ENCODE assay signal across 8 cellular contexts in genomic region chr13:27449936-27450828, GRCh38. TPM values are rescaled to one million over a fixed set of nuclear protein-coding genes. Genes with fewer than 3 reads are reported as not detected.
A peak's percentile ranks its signal among the peaks of the same experiment; 100 is the strongest.
DNase-seq lines count a peak whose midpoint lies in the region; ATAC-seq lines count a peak whose summit lies in the region.

A gene with protein sequence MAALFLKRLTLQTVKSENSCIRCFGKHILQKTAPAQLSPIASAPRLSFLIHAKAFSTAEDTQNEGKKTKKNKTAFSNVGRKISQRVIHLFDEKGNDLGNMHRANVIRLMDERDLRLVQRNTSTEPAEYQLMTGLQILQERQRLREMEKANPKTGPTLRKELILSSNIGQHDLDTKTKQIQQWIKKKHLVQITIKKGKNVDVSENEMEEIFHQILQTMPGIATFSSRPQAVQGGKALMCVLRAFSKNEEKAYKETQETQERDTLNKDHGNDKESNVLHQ (minus strand): TSS chr13:27450564. CDS start chr13:27440448, 10,116 bp downstream.

- H3K27ac Mint-ChIP-seq in CD8-positive, alpha-beta memory T cell = peak within 1 kb of the TSS; percentile 96 to 98 (median 97)

- H3K36me3 ChIP-seq in CD8-positive, alpha-beta memory T cell (ENCODE audit: insufficient read depth, low read length) = no peaks in the 10 kb centered on the region

- ATAC-seq in GM19467 (IDR thresholded peaks at IDR 0.05; ENCODE audit: unreplicated experiment) = peak; percentile 82

- H3K27me3 Mint-ChIP-seq in CD8-positive, alpha-beta memory T cell = peaks cover 0 to 3% of the 10 kb centered on the region in 2 donors

- CTCF ChIA-PET in CD8-positive, alpha-beta memory T cell (lab: Charles Lee) = interaction anchor here (3.9 to 6.3 kb wide), 2 partner anchors 24 to 171 kb away, joined by 18 to 74 read pairs; partner anchors contain the start of genes GTF3A, LNX2 and POLR1D

- peak within 1 kb of the TSS; percentile 87 for H3K4me3 ChIP-seq in CD8-positive, alpha-beta memory T cell (ENCODE audit: low read length)

- peak; percentile 95 to 99 (median 97) for DNase-seq in CD8-positive, alpha-beta memory T cell
- peak; percentile 66 for DNase-seq in HS-27A (ENCODE audit: low read depth)
- peak; percentile 74 for DNase-seq in NK-92 (lab: John Stamatoyannopoulos, UW; ENCODE audit: unreplicated experiment)
- peak; percentile 97 for DNase-seq in activated CD8-positive, alpha-beta memory T cell treated with anti-CD3 and anti-CD28 coated beads for 24 hours
- DNase-seq in effector CD8-positive, alpha-beta T cell (lab: John Stamatoyannopoulos, UW) = peak; percentile 94
- DNase-seq in lung microvascular endothelial cell (ENCODE audit: low read depth in 2 of 2) = peak; percentile 91 to 96
- peak; percentile 91 to 95 (median 95) for DNase-seq in stimulated activated CD4-positive, alpha-beta T cell treated with anti-CD3 and anti-CD28 coated beads, TNF-alpha, amount 100 ng/mL, for 48 hours (ENCODE audit: low read depth in 3 of 3)

- H3K27ac ChIP-seq in CD8-positive, alpha-beta memory T cell (ENCODE audit: low read depth, low read length) = peak within 1 kb of the TSS; percentile 84

- H3K27me3 ChIP-seq in CD8-positive, alpha-beta memory T cell (ENCODE audit: insufficient read depth, low read length, poor library complexity, severe bottlenecking) = no peaks in the 10 kb centered on the region

- no peaks in the 10 kb centered on the region for H3K9me3 ChIP-seq in CD8-positive, alpha-beta memory T cell (ENCODE audit: low read length)

- POLR2A ChIA-PET in CD8-positive, alpha-beta memory T cell (lab: Charles Lee) = interaction anchor here (0.6 to 6.7 kb wide), 6 partner anchors 24 to 1196 kb away, joined by 3 to 128 read pairs (median 6); partner anchors contain the start of genes GTF3A, LNX2 and PAN3

- H3K4me3 Mint-ChIP-seq in CD8-positive, alpha-beta memory T cell = peak within 1 kb of the TSS; percentile 91 to 97 (median 93)

- no peaks in the 10 kb centered on the region for H3K9me3 Mint-ChIP-seq in CD8-positive, alpha-beta memory T cell

- peaks cover 42% of the 10 kb centered on the region for H3K4me1 ChIP-seq in CD8-positive, alpha-beta memory T cell (ENCODE audit: insufficient read depth, low read length)

- peaks cover 0 to 18% (median 3%) of the 10 kb centered on the region in 3 donors for H3K36me3 Mint-ChIP-seq in CD8-positive, alpha-beta memory T cell

- H3K4me1 Mint-ChIP-seq in CD8-positive, alpha-beta memory T cell = peaks cover 53 to 68% (median 65%) of the 10 kb centered on the region in 3 donors

RNA-seq across cellular contexts. Expression of the gene that starts here (rescaled TPM):
- 10 to 100 TPM; 35.7 to 37.5 TPM for total RNA-seq in CD8-positive, alpha-beta memory T cell
- 88.2 TPM for polyA plus RNA-seq in CD8-positive, alpha-beta memory T cell
- total RNA-seq in lung microvascular endothelial cell = 35.7 and 38.6 TPM in 2 replicates

Comparison
In these comparisons a context has a peak if more than half of its experiments do, and no peak if none do; other contexts are left out.
1. Peak in every context shown above with its lines: DNase-seq, ATAC-seq, H3K4me3 ChIP-seq and H3K27ac ChIP-seq.